In the genomic region with DNA sequence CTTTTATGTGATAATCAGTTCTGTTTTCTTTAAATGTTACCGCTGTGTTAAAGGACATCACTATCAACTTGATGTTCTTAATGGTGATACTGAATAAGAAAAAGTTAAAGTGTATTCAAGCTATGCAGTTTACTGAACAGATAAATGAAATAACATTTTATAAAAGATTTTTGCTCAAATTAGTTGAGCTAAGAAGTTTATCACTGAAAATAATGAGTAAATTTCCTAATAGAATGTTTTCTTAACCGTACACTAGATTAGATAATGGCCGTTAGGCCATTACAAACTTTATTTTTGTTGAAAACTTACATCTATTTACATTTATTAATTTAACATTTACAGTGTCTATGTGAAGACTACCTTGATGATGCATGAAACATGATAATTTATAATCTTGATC, we compare ENCODE assay signal across 12 cellular contexts. TPM values are rescaled to one million over a fixed set of nuclear protein-coding genes. Genes with fewer than 3 reads are reported as not detected.
DNase-seq lines count a peak whose midpoint lies in the region; ATAC-seq and TF ChIP-seq lines count a peak whose summit lies in the region.
"Had no signal": no experiment of that assay in that cellular context is flagged by ENCODE, and none has a peak within 500 bp of the region (broad histone marks: within the 10 kb centered on the region; RNA-seq: fewer than 3 reads in every experiment).

No MANE protein-coding gene starts in this region.

- CTCF ChIA-PET in activated CD4-positive, alpha-beta T cell treated with anti-CD3 and anti-CD28 coated beads for 36 hours (lab: Charles Lee) = interaction anchor here (0.8 to 5.1 kb wide), 5 partner anchors 13 to 64 kb away, joined by 3 to 22 read pairs (median 3); partner anchors contain the start of gene ATF7IP
- CTCF ChIA-PET in Calu3 (lab: Charles Lee) = no interaction called here

- DNase-seq in activated CD4-positive, alpha-beta T cell treated with anti-CD3 and anti-CD28 coated beads for 36 hours = no peak
- no peak for DNase-seq in activated CD4-positive, alpha-beta T cell treated with anti-CD3 and anti-CD28 coated beads for 48 hours
- no peak for DNase-seq in effector memory CD4-positive, alpha-beta T cell
- no peak for DNase-seq in stimulated activated effector memory CD8-positive, alpha-beta T cell treated with anti-CD3 and anti-CD28 coated beads, Interleukin-12 subunit alpha, Interleukin-12 subunit beta, amount 100 ng/mL, for 72 hours (ENCODE audit: low spot score in 2 of 2)
- DNase-seq in cerebellar cortex (ENCODE audit: low spot score) = no peak
- no peak for DNase-seq in GM19240 (ENCODE audit: insufficient read length, low spot score)
- no peak for DNase-seq in Calu3
- DNase-seq: activated CD4-positive, CD25-positive, alpha-beta regulatory T cell treated with anti-CD3 and anti-CD28 coated beads, Interleukin-2, amount 50 U/mL, for 72 hours; DMS153; NCI-H1105; SHP77 treated with DMSO at 0.1 percent for 48 hours had no signal

- POLR2A ChIA-PET in activated CD4-positive, alpha-beta T cell treated with anti-CD3 and anti-CD28 coated beads for 36 hours (lab: Charles Lee) = interaction anchor here (0.7 kb wide), 1 partner anchor 132 kb away, joined by 3 read pairs; no protein-coding TSS in a partner anchor

- no peaks in the 10 kb centered on the region for H3K27me3 Mint-ChIP-seq in activated CD4-positive, alpha-beta T cell treated with anti-CD3 and anti-CD28 coated beads for 36 hours
- no peaks in the 10 kb centered on the region for H3K27me3 Mint-ChIP-seq in Calu3 (ENCODE audit: unreplicated experiment)

- H3K79me2 ChIP-seq in OCI-LY3 (ENCODE audit: low read length) = peaks cover 84% of the 10 kb centered on the region

- H3K27me3 ChIP-seq in OCI-LY3 (ENCODE audit: low read depth, low read length) = no peaks in the 10 kb centered on the region
- no peaks in the 10 kb centered on the region for H3K27me3 ChIP-seq in effector memory CD4-positive, alpha-beta T cell (replicated peaks; ENCODE audit: control insufficient read depth, insufficient read depth, low read length, poor library complexity, severe bottlenecking)

- H4K20me1 ChIP-seq in OCI-LY3 (ENCODE audit: insufficient read depth, low read length) = no peaks in the 10 kb centered on the region

- H3K4me3 Mint-ChIP-seq in activated CD4-positive, alpha-beta T cell treated with anti-CD3 and anti-CD28 coated beads for 36 hours = peak overlapping the region; percentile 64
- H3K4me3 Mint-ChIP-seq in stimulated activated effector memory CD8-positive, alpha-beta T cell treated with anti-CD3 and anti-CD28 coated beads, Interleukin-12 subunit alpha, Interleukin-12 subunit beta, amount 100 ng/mL, for 72 hours = peak overlapping the region; percentile 70
- H3K4me3 Mint-ChIP-seq in Calu3 (ENCODE audit: low read depth, unreplicated experiment) = no peak overlapping the region

- H3K36me3 Mint-ChIP-seq in activated CD4-positive, alpha-beta T cell treated with anti-CD3 and anti-CD28 coated beads for 36 hours (ENCODE audit: low read depth) = peaks cover 42% of the 10 kb centered on the region
- peaks cover 69% of the 10 kb centered on the region for H3K36me3 Mint-ChIP-seq in stimulated activated effector memory CD8-positive, alpha-beta T cell treated with anti-CD3 and anti-CD28 coated beads, Interleukin-12 subunit alpha, Interleukin-12 subunit beta, amount 100 ng/mL, for 72 hours
- no peaks in the 10 kb centered on the region for H3K36me3 Mint-ChIP-seq in Calu3 (ENCODE audit: insufficient read depth, unreplicated experiment)

- TF ChIP-seq CTCF in OCI-LY3 (IDR thresholded peaks at IDR 0.05; ENCODE audit: low read depth, low read length) (no peak), Calu3 (IDR thresholded peaks at IDR 0.05; ENCODE audit: unreplicated experiment) (no peak)

- intact Hi-C loops in activated CD4-positive, alpha-beta T cell treated with anti-CD3 and anti-CD28 coated beads for 36 hours (cut with DNase I, micrococcal nuclease) = loop anchor here (5.0 to 10.0 kb wide), 2 partner anchors 384 to 562 kb away; a partner anchor contains a TSS
- intact Hi-C loops in Calu3 (cut with micrococcal nuclease; ENCODE audit: unreplicated experiment) = no loop called here

- BruUV-seq in Calu3 (replicated peaks; lab: Mats Ljungman, UMichigan) = no TSS peak

- no peak for ATAC-seq in activated CD4-positive, alpha-beta T cell treated with anti-CD3 and anti-CD28 coated beads for 36 hours
- no peak for ATAC-seq in stimulated activated effector memory CD8-positive, alpha-beta T cell treated with anti-CD3 and anti-CD28 coated beads, Interleukin-12 subunit alpha, Interleukin-12 subunit beta, amount 100 ng/mL, for 72 hours

- H2AFZ ChIP-seq in OCI-LY3 (ENCODE audit: low read depth, low read length) = no peak overlapping the region

- peaks cover 45% of the 10 kb centered on the region for H3K36me3 ChIP-seq in OCI-LY3 (replicated peaks; ENCODE audit: low read depth, low read length)
- no peaks in the 10 kb centered on the region for H3K36me3 ChIP-seq in effector memory CD4-positive, alpha-beta T cell (ENCODE audit: control insufficient read depth, insufficient read depth, low read length)

- peaks cover 70% of the 10 kb centered on the region for H3K4me1 Mint-ChIP-seq in activated CD4-positive, alpha-beta T cell treated with anti-CD3 and anti-CD28 coated beads for 36 hours
- peaks cover 57% of the 10 kb centered on the region for H3K4me1 Mint-ChIP-seq in stimulated activated effector memory CD8-positive, alpha-beta T cell treated with anti-CD3 and anti-CD28 coated beads, Interleukin-12 subunit alpha, Interleukin-12 subunit beta, amount 100 ng/mL, for 72 hours
- peaks cover 7% of the 10 kb centered on the region for H3K4me1 Mint-ChIP-seq in Calu3 (ENCODE audit: low read depth, unreplicated experiment)

- no peak overlapping the region for H3K27ac ChIP-seq in OCI-LY3 (ENCODE audit: low read length)
- peak overlapping the region; percentile 51 for H3K27ac ChIP-seq in effector memory CD4-positive, alpha-beta T cell (ENCODE audit: insufficient read depth, low read length, poor library complexity, severe bottlenecking)

- H3K4me3 ChIP-seq in OCI-LY3 (ENCODE audit: low read length) = no peak overlapping the region
- no peak overlapping the region for H3K4me3 ChIP-seq in effector memory CD4-positive, alpha-beta T cell (ENCODE audit: insufficient read depth, low read depth, low read length, poor library complexity, severe bottlenecking)

- peaks cover 4% of the 10 kb centered on the region; the same call in 1 of the 2 replicates for H3K9me3 ChIP-seq in OCI-LY3 (ENCODE audit: insufficient read depth, low read length)
- no peaks in the 10 kb centered on the region for H3K9me3 ChIP-seq in effector memory CD4-positive, alpha-beta T cell (ENCODE audit: control insufficient read depth, low read length)

- H3K4me2 ChIP-seq in OCI-LY3 (ENCODE audit: low read length) = 0 out of 2 replicates have a peak overlapping the region, but pooled peaks have one; percentile 11

- H3K27ac Mint-ChIP-seq in activated CD4-positive, alpha-beta T cell treated with anti-CD3 and anti-CD28 coated beads for 36 hours = peak overlapping the region; percentile 90
- peak overlapping the region; percentile 97 for H3K27ac Mint-ChIP-seq in stimulated activated effector memory CD8-positive, alpha-beta T cell treated with anti-CD3 and anti-CD28 coated beads, Interleukin-12 subunit alpha, Interleukin-12 subunit beta, amount 100 ng/mL, for 72 hours
- no peak overlapping the region for H3K27ac Mint-ChIP-seq in Calu3 (ENCODE audit: unreplicated experiment)

- H3K9me3 Mint-ChIP-seq in activated CD4-positive, alpha-beta T cell treated with anti-CD3 and anti-CD28 coated beads for 36 hours (ENCODE audit: low read depth) = no peaks in the 10 kb centered on the region
- H3K9me3 Mint-ChIP-seq in stimulated activated effector memory CD8-positive, alpha-beta T cell treated with anti-CD3 and anti-CD28 coated beads, Interleukin-12 subunit alpha, Interleukin-12 subunit beta, amount 100 ng/mL, for 72 hours = no peaks in the 10 kb centered on the region
- H3K9me3 Mint-ChIP-seq in Calu3 (ENCODE audit: low read depth, unreplicated experiment) = no peaks in the 10 kb centered on the region

- peaks cover 44% of the 10 kb centered on the region for H3K4me1 ChIP-seq in OCI-LY3 (ENCODE audit: low read length)
- peaks cover 9% of the 10 kb centered on the region for H3K4me1 ChIP-seq in effector memory CD4-positive, alpha-beta T cell (ENCODE audit: control insufficient read depth, insufficient read depth, low read length, poor library complexity, severe bottlenecking)

- H3K9ac ChIP-seq in OCI-LY3 (ENCODE audit: low read length) = no peak overlapping the region

RNA-seq across cellular contexts. Expression of gene ATF7IP, which starts 25.0 kb away (rescaled TPM):
- 100 to 1,000 TPM in 1 of 2 experiments, 10 to 100 TPM in 1; 81.3 to 101 TPM for total RNA-seq in activated CD4-positive, alpha-beta T cell treated with anti-CD3 and anti-CD28 coated beads for 36 hours
- total RNA-seq in Calu3 (2022) = 72.7 and 89.0 TPM in 2 replicates
